ENCODE assay signal across 1 cellular context in genomic region chr1:201828820-201829774, GRCh38.
TF ChIP-seq lines count a peak whose summit lies in the region.

TSS of gene IPO9 (plus strand) at chr1:201829157. CDS start at chr1:201829210, 53 bp downstream.

TF ChIP-seq in H1, 55 proteins besides CTCF, POLR2A, EP300 and RAD21:
- peak; percentile 93 for TF ChIP-seq YY1 (IDR thresholded peaks at IDR 0.05; ENCODE audit: low read depth, low read length)
- TF ChIP-seq SRF (IDR thresholded peaks at IDR 0.05; ENCODE audit: low read depth, low read length) = no peak
- peak; percentile 93 for TF ChIP-seq TAF7 (optimal IDR thresholded peaks at IDR 0.05; ENCODE audit: borderline replicate concordance, low read depth, low read length)
- TF ChIP-seq JUN (IDR thresholded peaks at IDR 0.05; ENCODE audit: low read depth, low read length) = no peak
- TF ChIP-seq BCL11A (IDR thresholded peaks at IDR 0.05; ENCODE audit: low read depth in 2 of 2, low read length in 2 of 2) = no peak
- TF ChIP-seq POLR2AphosphoS5 (IDR thresholded peaks at IDR 0.05; ENCODE audit: low read depth, low read length) = no peak
- TF ChIP-seq USF2 (IDR thresholded peaks at IDR 0.05; ENCODE audit: low read length) = no peak
- TF ChIP-seq NANOG (IDR thresholded peaks at IDR 0.05; ENCODE audit: insufficient read depth, low read depth, low read length, poor library complexity, severe bottlenecking) = no peak
- TF ChIP-seq GTF2F1 (IDR thresholded peaks at IDR 0.05; ENCODE audit: borderline replicate concordance, low read depth, low read length) = no peak
- TF ChIP-seq ASH2L (IDR thresholded peaks at IDR 0.05; ENCODE audit: low read length) = peak; percentile 99
- TF ChIP-seq RBBP5 (IDR thresholded peaks at IDR 0.05; ENCODE audit: borderline replicate concordance, low read depth, low read length) = peak; percentile 95
- TF ChIP-seq FOSL1 (IDR thresholded peaks at IDR 0.05; ENCODE audit: insufficient read depth, low read depth, low read length) = no peak
- TF ChIP-seq, protein P1, sequence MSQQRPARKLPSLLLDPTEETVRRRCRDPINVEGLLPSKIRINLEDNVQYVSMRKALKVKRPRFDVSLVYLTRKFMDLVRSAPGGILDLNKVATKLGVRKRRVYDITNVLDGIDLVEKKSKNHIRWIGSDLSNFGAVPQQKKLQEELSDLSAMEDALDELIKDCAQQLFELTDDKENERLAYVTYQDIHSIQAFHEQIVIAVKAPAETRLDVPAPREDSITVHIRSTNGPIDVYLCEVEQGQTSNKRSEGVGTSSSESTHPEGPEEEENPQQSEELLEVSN (IDR thresholded peaks at IDR 0.05) = peak; percentile 50
- no peak for TF ChIP-seq TCF12 (IDR thresholded peaks at IDR 0.05; ENCODE audit: low read depth, low read length)
- TF ChIP-seq SP4 (IDR thresholded peaks at IDR 0.05; ENCODE audit: low read length) = peak; percentile 86
- TF ChIP-seq RXRA (IDR thresholded peaks at IDR 0.05; ENCODE audit: insufficient read depth, low read depth, low read length) = no peak
- TF ChIP-seq BACH1 (IDR thresholded peaks at IDR 0.05; ENCODE audit: low read length) = no peak
- TF ChIP-seq SP2 (IDR thresholded peaks at IDR 0.05; ENCODE audit: low read length) = peak; percentile 10; the same call in 1 of the 2 replicates
- TF ChIP-seq, protein P2, sequence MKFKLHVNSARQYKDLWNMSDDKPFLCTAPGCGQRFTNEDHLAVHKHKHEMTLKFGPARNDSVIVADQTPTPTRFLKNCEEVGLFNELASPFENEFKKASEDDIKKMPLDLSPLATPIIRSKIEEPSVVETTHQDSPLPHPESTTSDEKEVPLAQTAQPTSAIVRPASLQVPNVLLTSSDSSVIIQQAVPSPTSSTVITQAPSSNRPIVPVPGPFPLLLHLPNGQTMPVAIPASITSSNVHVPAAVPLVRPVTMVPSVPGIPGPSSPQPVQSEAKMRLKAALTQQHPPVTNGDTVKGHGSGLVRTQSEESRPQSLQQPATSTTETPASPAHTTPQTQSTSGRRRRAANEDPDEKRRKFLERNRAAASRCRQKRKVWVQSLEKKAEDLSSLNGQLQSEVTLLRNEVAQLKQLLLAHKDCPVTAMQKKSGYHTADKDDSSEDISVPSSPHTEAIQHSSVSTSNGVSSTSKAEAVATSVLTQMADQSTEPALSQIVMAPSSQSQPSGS (IDR thresholded peaks at IDR 0.05; ENCODE audit: low read length) = no peak
- no peak for TF ChIP-seq CTBP2 (IDR thresholded peaks at IDR 0.05; ENCODE audit: borderline replicate concordance, insufficient read depth, insufficient read length, low read length)
- peak; percentile 89 for TF ChIP-seq TBP (IDR thresholded peaks at IDR 0.05; ENCODE audit: low read depth, low read length)
- peak; percentile 86 for TF ChIP-seq SAP30 (IDR thresholded peaks at IDR 0.05; ENCODE audit: insufficient read depth, insufficient replicate concordance, low read length)
- TF ChIP-seq CHD1 (IDR thresholded peaks at IDR 0.05; ENCODE audit: low read depth, low read length) = peak; percentile 17; the same call in 1 of the 2 replicates
- TF ChIP-seq SIN3A (conservative IDR thresholded peaks at IDR 0.05 in 1 of 2, IDR thresholded peaks at IDR 0.05 in 1 of 2; ENCODE audit: low read depth in 1 of 2, low read length in 2 of 2) = peak; percentile 42 to 72; a peak in 3 of 4 replicates
- peak; percentile 99 for TF ChIP-seq PHF8 (conservative IDR thresholded peaks at IDR 0.05; ENCODE audit: low read depth, low read length)
- TF ChIP-seq SIX5 (IDR thresholded peaks at IDR 0.05; ENCODE audit: low read depth, low read length) = no peak
- TF ChIP-seq MAFK (IDR thresholded peaks at IDR 0.05; ENCODE audit: low read depth, low read length) = no peak
- TF ChIP-seq CBX5 (IDR thresholded peaks at IDR 0.05; ENCODE audit: low read depth, low read length) = no peak
- no peak for TF ChIP-seq RNF2 (IDR thresholded peaks at IDR 0.05; ENCODE audit: borderline replicate concordance, low read depth, low read length, missing control alignments, poor library complexity, severe bottlenecking)
- TF ChIP-seq TEAD4 (IDR thresholded peaks at IDR 0.05; ENCODE audit: low read depth, low read length) = no peak; the same call in 1 of the 2 replicates
- TF ChIP-seq GABPA (IDR thresholded peaks at IDR 0.05; ENCODE audit: borderline replicate concordance, insufficient read depth, low read length) = no peak
- TF ChIP-seq ATF3 (IDR thresholded peaks at IDR 0.05; ENCODE audit: insufficient read depth, low read depth, low read length) = peak; percentile 35; the same call in 1 of the 2 replicates
- no peak for TF ChIP-seq EZH2 (IDR thresholded peaks at IDR 0.05; ENCODE audit: low read depth, low read length, severe bottlenecking)
- TF ChIP-seq KDM4A (IDR thresholded peaks at IDR 0.05; ENCODE audit: low read depth, low read length, severe bottlenecking) = peak; percentile 66
- TF ChIP-seq TAF1 (IDR thresholded peaks at IDR 0.05; ENCODE audit: low read depth, low read length) = peak; percentile 96
- no peak for TF ChIP-seq SIRT6 (IDR thresholded peaks at IDR 0.05; ENCODE audit: low read length)
- peak in 1 of 2 experiments; percentile 83; a peak in 1 of 4 replicates for TF ChIP-seq HDAC2 (IDR thresholded peaks at IDR 0.05; ENCODE audit: borderline replicate concordance in 1 of 2, low read depth in 2 of 2, low read length in 2 of 2)
- TF ChIP-seq CHD7 (IDR thresholded peaks at IDR 0.05; ENCODE audit: insufficient replicate concordance, low read length) = no peak
- TF ChIP-seq SP1 (IDR thresholded peaks at IDR 0.05; ENCODE audit: low read depth, low read length) = 0 out of 2 replicates have a peak, but pooled peaks have one; percentile 61
- TF ChIP-seq EGR1 (IDR thresholded peaks at IDR 0.05; ENCODE audit: borderline replicate concordance, low read depth, low read length) = no peak
- TF ChIP-seq CBX8 (IDR thresholded peaks at IDR 0.05; ENCODE audit: borderline replicate concordance, low read depth, low read length) = no peak
- no peak for TF ChIP-seq CHD2 (IDR thresholded peaks at IDR 0.05; ENCODE audit: low read length)
- peak; percentile 86 for TF ChIP-seq KDM1A (IDR thresholded peaks at IDR 0.05; ENCODE audit: borderline replicate concordance, low read length)
- TF ChIP-seq, protein P3, sequence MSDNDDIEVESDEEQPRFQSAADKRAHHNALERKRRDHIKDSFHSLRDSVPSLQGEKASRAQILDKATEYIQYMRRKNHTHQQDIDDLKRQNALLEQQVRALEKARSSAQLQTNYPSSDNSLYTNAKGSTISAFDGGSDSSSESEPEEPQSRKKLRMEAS (IDR thresholded peaks at IDR 0.05) = peak; percentile 47; the same call in 1 of the 2 replicates
- TF ChIP-seq POU5F1 (IDR thresholded peaks at IDR 0.05; ENCODE audit: low read depth, low read length) = no peak
- TF ChIP-seq NRF1 (IDR thresholded peaks at IDR 0.05; ENCODE audit: low read depth, low read length) = peak; percentile 79
- TF ChIP-seq CREB1 (IDR thresholded peaks at IDR 0.05) = peak; percentile 66
- no peak for TF ChIP-seq HDAC6 (IDR thresholded peaks at IDR 0.05; ENCODE audit: low read depth, low read length)
- TF ChIP-seq CEBPB (IDR thresholded peaks at IDR 0.05; ENCODE audit: low read depth, low read length) = no peak
- no peak for TF ChIP-seq BRCA1 (IDR thresholded peaks at IDR 0.05; ENCODE audit: low read depth, low read length)
- TF ChIP-seq RFX5 (IDR thresholded peaks at IDR 0.05; ENCODE audit: borderline replicate concordance, low read depth, low read length) = no peak
- peak; percentile 45; the same call in 1 of the 2 replicates for TF ChIP-seq KDM5A (IDR thresholded peaks at IDR 0.05; ENCODE audit: low read length)
- TF ChIP-seq JUND (IDR thresholded peaks at IDR 0.05; ENCODE audit: low read length) = no peak
- TF ChIP-seq SUZ12 (IDR thresholded peaks at IDR 0.05; ENCODE audit: low read length) = no peak
- TF ChIP-seq ZNF274 (IDR thresholded peaks at IDR 0.05; ENCODE audit: borderline replicate concordance, extremely low read depth, low read length) = no peak
TF ChIP-seq in H1: peak in this region for 22.
